ENCODE assay signal across 7 cellular contexts in the genomic region with DNA sequence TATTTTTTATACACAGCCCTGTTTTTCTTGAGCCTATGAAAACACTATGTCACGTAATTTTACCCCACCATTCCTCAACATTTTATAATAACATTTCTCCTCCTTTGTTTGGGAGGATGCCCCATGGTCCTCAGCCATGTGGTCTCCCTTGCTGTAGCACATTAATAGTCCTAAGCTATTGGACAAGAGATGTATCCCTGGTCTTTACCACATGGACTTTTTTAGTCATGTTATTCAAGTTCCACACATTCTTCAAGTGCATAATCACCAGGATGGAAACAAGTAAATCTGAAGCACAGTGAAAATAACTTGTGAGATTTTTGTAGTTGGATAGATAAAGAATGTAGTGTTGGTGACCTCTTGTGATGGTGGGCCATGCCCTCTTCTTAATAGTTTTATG. TPM values are rescaled to one million over a fixed set of nuclear protein-coding genes. Genes with fewer than 3 reads are reported as not detected.
DNase-seq lines count a peak whose midpoint lies in the region; TF ChIP-seq lines count a peak whose summit lies in the region.
"Had no signal": no experiment of that assay in that cellular context is flagged by ENCODE, and none has a peak within 500 bp of the region (broad histone marks: within the 10 kb centered on the region; RNA-seq: fewer than 3 reads in every experiment).

No MANE protein-coding gene starts in this region.

- H3K14ac ChIP-seq in trophoblast cell (ENCODE audit: low read length) = no peak overlapping the region

- H3K4me1 Mint-ChIP-seq in progenitor cell of endocrine pancreas (ENCODE audit: low read depth) = peaks cover 10% of the 10 kb centered on the region
- no peaks in the 10 kb centered on the region for H3K4me1 Mint-ChIP-seq in CD14-positive monocyte
- H3K4me1 Mint-ChIP-seq in nephron progenitor cell = peaks cover 11% of the 10 kb centered on the region

- H4K12ac ChIP-seq in trophoblast cell (ENCODE audit: low read depth, low read length) = no peak overlapping the region

- H3K27ac ChIP-seq in brain microvascular endothelial cell = peak overlapping the region; percentile 89
- peak overlapping the region; percentile 22 for H3K27ac ChIP-seq in trophoblast cell (ENCODE audit: low read depth, low read length)

- no peak overlapping the region for H3K9ac ChIP-seq in trophoblast cell (ENCODE audit: low read length)

- H3K9me3 Mint-ChIP-seq in progenitor cell of endocrine pancreas (ENCODE audit: low read depth) = peaks cover 6% of the 10 kb centered on the region
- H3K9me3 Mint-ChIP-seq in CD14-positive monocyte = peaks cover 0 to 9% (median 2%) of the 10 kb centered on the region in 7 donors
- H3K9me3 Mint-ChIP-seq in nephron progenitor cell = peaks cover 4% of the 10 kb centered on the region

- no peaks in the 10 kb centered on the region for H3K79me2 ChIP-seq in trophoblast cell (ENCODE audit: control insufficient read depth, insufficient read depth, low read length, poor library complexity)

- H3K36me3 ChIP-seq in brain microvascular endothelial cell (replicated peaks) (no peaks in the 10 kb centered on the region), trophoblast cell (ENCODE audit: control insufficient read depth in 1 of 2, insufficient read depth in 2 of 2, low read length in 2 of 2) (no peaks in the 10 kb centered on the region)

- H3K36me3 Mint-ChIP-seq in progenitor cell of endocrine pancreas (ENCODE audit: insufficient read depth) (no peaks in the 10 kb centered on the region), CD14-positive monocyte (peaks cover 0 to 2% of the 10 kb centered on the region in 2 donors), nephron progenitor cell (ENCODE audit: low read depth) (no peaks in the 10 kb centered on the region)

- H3K27me3 Mint-ChIP-seq in progenitor cell of endocrine pancreas = no peaks in the 10 kb centered on the region
- H3K27me3 Mint-ChIP-seq in CD14-positive monocyte (ENCODE audit: low read depth in 3 of 3) = peaks cover 13 to 30% (median 20%) of the 10 kb centered on the region in 3 donors
- H3K27me3 Mint-ChIP-seq in nephron progenitor cell (ENCODE audit: low read depth, poor library complexity) = peaks cover 4% of the 10 kb centered on the region

- no peak overlapping the region for H2BK12ac ChIP-seq in trophoblast cell (ENCODE audit: low read length)

- H3K4me3 Mint-ChIP-seq in progenitor cell of endocrine pancreas (ENCODE audit: low read depth) (no peak overlapping the region), CD14-positive monocyte (no peak overlapping the region), nephron progenitor cell (no peak overlapping the region)

- in situ Hi-C loops in brain microvascular endothelial cell (cut with HindIII; ENCODE audit: low pct_ligation_motif_present, low sequenced_read_pairs) = no loop called here

- H3K27me3 ChIP-seq in brain microvascular endothelial cell (replicated peaks) = no peaks in the 10 kb centered on the region
- no peaks in the 10 kb centered on the region for H3K27me3 ChIP-seq in trophoblast cell (ENCODE audit: insufficient read depth, low read length)

- 100% methylated on average over 1 of the region's 1 CpG for WGBS in trophoblast cell (ENCODE audit: extremely low coverage, insufficient coverage, insufficient read length)

- H3K4me3 ChIP-seq in brain microvascular endothelial cell (ENCODE audit: low read depth, low read length) (no peak overlapping the region), trophoblast cell (ENCODE audit: low read depth, low read length) (no peak overlapping the region)

- H2AK5ac ChIP-seq in trophoblast cell (ENCODE audit: low read length) = no peak overlapping the region

- H3K79me1 ChIP-seq in trophoblast cell (ENCODE audit: low read length) = no peaks in the 10 kb centered on the region

- no peaks in the 10 kb centered on the region for H3K9me3 ChIP-seq in trophoblast cell (ENCODE audit: insufficient read depth, low read depth, low read length)

- no peak overlapping the region for H3K4ac ChIP-seq in trophoblast cell (ENCODE audit: low read depth, low read length)

- peak; percentile 93 for DNase-seq in GM04504 (ENCODE audit: low read depth)
- DNase-seq in brain microvascular endothelial cell = peak; percentile 75
- peak in 1 of 2 donors; percentile 51 for DNase-seq in trophoblast cell
- no peak for DNase-seq in progenitor cell of endocrine pancreas (ENCODE audit: low spot score, unreplicated experiment)
- no peak for DNase-seq in CD14-positive monocyte (ENCODE audit: low spot score)
- DNase-seq in nephron progenitor cell = no peak

- no peak overlapping the region for H2BK120ac ChIP-seq in trophoblast cell (ENCODE audit: insufficient read depth, low read length, poor library complexity)

- no peak overlapping the region for H2BK5ac ChIP-seq in trophoblast cell (ENCODE audit: low read depth, low read length, poor library complexity)

- H3K27ac Mint-ChIP-seq in progenitor cell of endocrine pancreas = no peak overlapping the region
- no peak overlapping the region for H3K27ac Mint-ChIP-seq in CD14-positive monocyte
- no peak overlapping the region for H3K27ac Mint-ChIP-seq in nephron progenitor cell

- intact Hi-C loops in CD14-positive monocyte (cut with micrococcal nuclease) = no loop called here

- H3K4me2 ChIP-seq in trophoblast cell (ENCODE audit: low read length) = no peak overlapping the region

- H4K8ac ChIP-seq in trophoblast cell (ENCODE audit: low read depth, low read length) = no peak overlapping the region

- H2AFZ ChIP-seq in trophoblast cell (ENCODE audit: insufficient read depth, low read length, poor library complexity) = no peak overlapping the region

- TF ChIP-seq CTCF in brain microvascular endothelial cell (IDR thresholded peaks at IDR 0.05; ENCODE audit: low read depth, low read length, missing control alignments) (no peak), progenitor cell of endocrine pancreas (IDR thresholded peaks at IDR 0.05; ENCODE audit: unreplicated experiment) (no peak), CD14-positive monocyte (IDR thresholded peaks at IDR 0.05) (no peak), nephron progenitor cell (IDR thresholded peaks at IDR 0.05) (no peak)

- H3K18ac ChIP-seq in trophoblast cell (ENCODE audit: low read length) = no peak overlapping the region

- H3K23ac ChIP-seq in trophoblast cell (ENCODE audit: low read length) = no peak overlapping the region

- peaks cover 3 to 6% of the 10 kb centered on the region in 2 experiments for H3K4me1 ChIP-seq in trophoblast cell (ENCODE audit: control insufficient read depth in 1 of 2, insufficient read depth in 2 of 2, low read length in 2 of 2)

- no peak overlapping the region for H4K91ac ChIP-seq in trophoblast cell (ENCODE audit: low read depth, low read length)

RNA-seq across cellular contexts. Expression of a gene that starts 2.1 kb away (rescaled TPM):
- 0.68 and 1.1 TPM in 2 replicates for polyA plus RNA-seq in trophoblast cell (2013)
- not detected in 2 replicates for total RNA-seq in progenitor cell of endocrine pancreas
- polyA plus RNA-seq in CD14-positive monocyte = not detected
- total RNA-seq: cerebellum had no signal

RNA-seq across cellular contexts. Expression of a gene that starts 3.7 kb away (rescaled TPM):
- not detected in 2 replicates for polyA plus RNA-seq in trophoblast cell (2013)
- total RNA-seq in progenitor cell of endocrine pancreas = not detected in 2 replicates
- not detected for polyA plus RNA-seq in CD14-positive monocyte
- total RNA-seq: cerebellum had no signal

RNA-seq across cellular contexts. Expression of a gene that starts 6.9 kb away (rescaled TPM):
- not detected in 2 replicates for polyA plus RNA-seq in trophoblast cell (2013)
- total RNA-seq in progenitor cell of endocrine pancreas = not detected in 2 replicates
- polyA plus RNA-seq in CD14-positive monocyte = not detected
- total RNA-seq: cerebellum had no signal

RNA-seq across cellular contexts. Expression of a gene that starts 14.9 kb away (rescaled TPM):
- polyA plus RNA-seq in trophoblast cell (2013) = not detected in 2 replicates
- not detected in 2 replicates for total RNA-seq in progenitor cell of endocrine pancreas
- polyA plus RNA-seq in CD14-positive monocyte = not detected
- total RNA-seq: cerebellum had no signal

RNA-seq across cellular contexts. Expression of a gene that starts 20.7 kb away (rescaled TPM):
- polyA plus RNA-seq in trophoblast cell (2013) = not detected in 2 replicates
- total RNA-seq in progenitor cell of endocrine pancreas = not detected in 2 replicates
- polyA plus RNA-seq in CD14-positive monocyte = not detected
- total RNA-seq: cerebellum had no signal

Comparison
In these comparisons a context has a peak if more than half of its experiments do, and no peak if none do; other contexts are left out.
1. DNase-seq: peak in GM04504 (single experiment) and brain microvascular endothelial cell (single experiment); none in progenitor cell of endocrine pancreas (single experiment), CD14-positive monocyte (single experiment) and nephron progenitor cell (single experiment).